ENCODE assay signal across 18 cellular contexts in genomic region chr20:34716921-34717229, GRCh38.
"Had no signal": no experiment of that assay in that cellular context is flagged by ENCODE, and none has a peak within 500 bp of the region (broad histone marks: within the 10 kb centered on the region; RNA-seq: fewer than 3 reads in every experiment).

No MANE protein-coding gene starts in this region.

- H3K27me3 Mint-ChIP-seq: naive B cell had no signal

- H3K4me3 Mint-ChIP-seq: mesothelial cell of epicardium, naive B cell had no signal

- H3K4me3 ChIP-seq: coronary artery, dorsolateral prefrontal cortex, esophagus muscularis mucosa, gastroesophageal sphincter, heart left ventricle, left lung, lower lobe of right lung, mucosa of descending colon had no signal

- H3K27me3 ChIP-seq: dorsolateral prefrontal cortex, esophagus muscularis mucosa, foreskin keratinocyte, gastroesophageal sphincter, heart left ventricle, left lung had no signal

- H3K4me1 ChIP-seq: lower lobe of right lung had no signal

- H3K27ac Mint-ChIP-seq: mesothelial cell of epicardium had no signal

- DNase-seq: dermis blood vessel endothelial cell; dorsolateral prefrontal cortex; effector CD4-positive, alpha-beta T cell; effector memory CD4-positive, alpha-beta T cell; foreskin keratinocyte; heart left ventricle; hippocampal formation; left cardiac atrium; left lung; left ventricle myocardium superior; lower lobe of right lung; mesenchymal stem cell; mucosa of descending colon; naive B cell had no signal

- ATAC-seq: foreskin keratinocyte, gastroesophageal sphincter, heart left ventricle, left cardiac atrium, left lung, left ventricle myocardium superior, lower lobe of right lung, mucosa of descending colon had no signal

- H3K9me3 ChIP-seq: esophagus muscularis mucosa, gastroesophageal sphincter, heart left ventricle, left lung, lower lobe of right lung, mucosa of descending colon had no signal

- H3K9me3 Mint-ChIP-seq: mesothelial cell of epicardium, naive B cell had no signal

- H3K27ac ChIP-seq: coronary artery, esophagus muscularis mucosa, foreskin keratinocyte, gastroesophageal sphincter, heart left ventricle, left lung, lower lobe of right lung had no signal
